39 cellular contexts compared by ENCODE assay signal in genomic region chr7:991729-992444, GRCh38. TPM values are rescaled to one million over a fixed set of nuclear protein-coding genes. Genes with fewer than 3 reads are reported as not detected.
"Had no signal": no experiment of that assay in that cellular context is flagged by ENCODE, and none has a peak within 500 bp of the region (broad histone marks: within the 10 kb centered on the region; RNA-seq: fewer than 3 reads in every experiment).

No MANE protein-coding gene starts in this region.

- ATAC-seq: effector memory CD8-positive, alpha-beta T cell; gastrocnemius medialis; mucosa of descending colon; natural killer cell treated with Interleukin-12 subunit alpha and Interleukin-12 subunit beta and Interleukin-15 and Interleukin-18, amount 100 ng/mL, for 72 hours had no signal

- H3K9me3 Mint-ChIP-seq: activated CD4-positive, alpha-beta memory T cell treated with anti-CD3 and anti-CD28 coated beads for 36 hours; activated CD4-positive, alpha-beta T cell treated with anti-CD3 and anti-CD28 coated beads, Interleukin-2, amount 10 ng/mL, durations not matched to agents 24 days and 14 days; activated naive CD4-positive, alpha-beta T cell treated with anti-CD3 and anti-CD28 coated beads for 36 hours; activated naive CD8-positive, alpha-beta T cell treated with anti-CD3 and anti-CD28 coated beads for 36 hours; activated T-helper 1 cell treated with anti-CD3 and anti-CD28 coated beads, Interleukin-12 subunit alpha, Interleukin-12 subunit beta, Interleukin-2, Interleukin-4 antibody, amounts not matched to agents 30 ng/mL and 10 ng/mL and 1 ng/mL, durations not matched to agents 14 hours and 24 hours and 36 hours; effector memory CD8-positive, alpha-beta T cell; natural killer cell treated with Interleukin-12 subunit alpha and Interleukin-12 subunit beta and Interleukin-15 and Interleukin-18, amount 100 ng/mL, for 72 hours; stimulated activated naive CD8-positive, alpha-beta T cell treated with anti-CD3 and anti-CD28 coated beads, Interleukin-15, Interleukin-2, amounts not matched to agents 100 ng/mL and 50 ng/mL, for 24 hours; type B pancreatic cell had no signal

- H3K27me3 ChIP-seq: brain microvascular endothelial cell, vagina had no signal

- H3K36me3 Mint-ChIP-seq: activated CD4-positive, alpha-beta memory T cell treated with anti-CD3 and anti-CD28 coated beads for 36 hours; activated naive CD8-positive, alpha-beta T cell treated with anti-CD3 and anti-CD28 coated beads for 36 hours; natural killer cell treated with Interleukin-12 subunit alpha and Interleukin-12 subunit beta and Interleukin-15 and Interleukin-18, amount 100 ng/mL, for 72 hours; type B pancreatic cell had no signal

- H3K27ac Mint-ChIP-seq: activated CD4-positive, alpha-beta memory T cell treated with anti-CD3 and anti-CD28 coated beads for 36 hours; activated CD4-positive, alpha-beta T cell treated with anti-CD3 and anti-CD28 coated beads, Interleukin-2, amount 10 ng/mL, durations not matched to agents 24 days and 14 days; activated naive CD4-positive, alpha-beta T cell treated with anti-CD3 and anti-CD28 coated beads for 36 hours; activated naive CD8-positive, alpha-beta T cell treated with anti-CD3 and anti-CD28 coated beads for 36 hours; effector memory CD8-positive, alpha-beta T cell; natural killer cell treated with Interleukin-12 subunit alpha and Interleukin-12 subunit beta and Interleukin-15 and Interleukin-18, amount 100 ng/mL, for 72 hours; stimulated activated naive CD8-positive, alpha-beta T cell treated with anti-CD3 and anti-CD28 coated beads, Interleukin-15, Interleukin-2, amounts not matched to agents 100 ng/mL and 50 ng/mL, for 24 hours; type B pancreatic cell had no signal

- H3K9me3 ChIP-seq: gastrocnemius medialis, left ventricle myocardium inferior, mucosa of descending colon, neutrophil, thoracic aorta, vagina had no signal

- H3K27ac ChIP-seq: brain microvascular endothelial cell, gastrocnemius medialis, left ventricle myocardium inferior, neutrophil, skin epidermis, thoracic aorta, vagina had no signal

- H3K36me3 ChIP-seq: brain microvascular endothelial cell, gastrocnemius medialis, neutrophil had no signal

- H3K4me3 ChIP-seq: gastrocnemius medialis, left ventricle myocardium inferior, lung, mucosa of descending colon, skin epidermis, thoracic aorta, vagina had no signal

- H3K27me3 Mint-ChIP-seq: activated CD4-positive, alpha-beta memory T cell treated with anti-CD3 and anti-CD28 coated beads for 36 hours; activated CD4-positive, alpha-beta T cell treated with anti-CD3 and anti-CD28 coated beads, Interleukin-2, amount 10 ng/mL, durations not matched to agents 24 days and 14 days; activated naive CD8-positive, alpha-beta T cell treated with anti-CD3 and anti-CD28 coated beads for 36 hours; natural killer cell treated with Interleukin-12 subunit alpha and Interleukin-12 subunit beta and Interleukin-15 and Interleukin-18, amount 100 ng/mL, for 72 hours; stimulated activated naive CD8-positive, alpha-beta T cell treated with anti-CD3 and anti-CD28 coated beads, Interleukin-15, Interleukin-2, amounts not matched to agents 100 ng/mL and 50 ng/mL, for 24 hours; type B pancreatic cell had no signal

- DNase-seq: activated CD4-positive, alpha-beta memory T cell treated with anti-CD3 and anti-CD28 coated beads for 36 hours; activated CD4-positive, alpha-beta T cell treated with anti-CD3 and anti-CD28 coated beads, Interleukin-2, amount 10 ng/mL, durations not matched to agents 24 days and 14 days; activated CD4-positive, CD25-positive, alpha-beta regulatory T cell treated with anti-CD3 and anti-CD28 coated beads, Interleukin-2, amount 50 U/mL, for 72 hours; activated CD8-positive, alpha-beta memory T cell treated with anti-CD3 and anti-CD28 coated beads, Interleukin-2, amount 50 U/mL, for 4 hours; activated effector memory CD4-positive, alpha-beta T cell treated with anti-CD3 and anti-CD28 coated beads, Interleukin-2, amount 50 U/mL, for 16 hours; activated naive CD4-positive, alpha-beta T cell treated with anti-CD3 and anti-CD28 coated beads for 36 hours; activated naive CD8-positive, alpha-beta T cell treated with anti-CD3 and anti-CD28 coated beads for 36 hours; activated T-cell treated with anti-CD3 and anti-CD28 coated beads, Interleukin-2, amount 50 U/mL, for 1 hour; amniotic stem cell; brain microvascular endothelial cell; cortex of kidney; effector memory CD8-positive, alpha-beta T cell; erythroblast; gastrocnemius medialis; glutamatergic neuron; islet precursor cell; left ventricle myocardium inferior; mucosa of descending colon; stimulated activated CD4-positive, alpha-beta T cell treated with anti-CD3 and anti-CD28 coated beads, Interleukin-12 subunit alpha, Interleukin-12 subunit beta, amount 100 ng/mL, for 4 hours; stimulated activated CD4-positive, alpha-beta T cell treated with anti-CD3 and anti-CD28 coated beads, Interleukin-4, amount 100 ng/mL, for 1 hour; T1000 had no signal

- H3K4me3 Mint-ChIP-seq: activated CD4-positive, alpha-beta memory T cell treated with anti-CD3 and anti-CD28 coated beads for 36 hours; activated CD4-positive, alpha-beta T cell treated with anti-CD3 and anti-CD28 coated beads, Interleukin-2, amount 10 ng/mL, durations not matched to agents 24 days and 14 days; activated naive CD4-positive, alpha-beta T cell treated with anti-CD3 and anti-CD28 coated beads for 36 hours; activated naive CD8-positive, alpha-beta T cell treated with anti-CD3 and anti-CD28 coated beads for 36 hours; activated T-helper 1 cell treated with anti-CD3 and anti-CD28 coated beads, Interleukin-12 subunit alpha, Interleukin-12 subunit beta, Interleukin-2, Interleukin-4 antibody, amounts not matched to agents 30 ng/mL and 10 ng/mL and 1 ng/mL, durations not matched to agents 14 hours and 24 hours and 36 hours; effector memory CD8-positive, alpha-beta T cell; natural killer cell treated with Interleukin-12 subunit alpha and Interleukin-12 subunit beta and Interleukin-15 and Interleukin-18, amount 100 ng/mL, for 72 hours; stimulated activated naive CD8-positive, alpha-beta T cell treated with anti-CD3 and anti-CD28 coated beads, Interleukin-15, Interleukin-2, amounts not matched to agents 100 ng/mL and 50 ng/mL, for 24 hours; type B pancreatic cell had no signal

- FAIRE-seq: astrocyte had no signal

RNA-seq across cellular contexts. Expression of gene CYP2W1, which starts 8.9 kb away (rescaled TPM):
- total RNA-seq: activated CD4-positive, alpha-beta memory T cell treated with anti-CD3 and anti-CD28 coated beads for 36 hours; activated CD4-positive, alpha-beta T cell treated with anti-CD3 and anti-CD28 coated beads, Interleukin-2, amount 10 ng/mL, durations not matched to agents 24 days and 14 days; activated CD8-positive, alpha-beta memory T cell treated with anti-CD3 and anti-CD28 coated beads for 36 hours; activated naive CD4-positive, alpha-beta T cell treated with anti-CD3 and anti-CD28 coated beads for 36 hours; activated naive CD8-positive, alpha-beta T cell treated with anti-CD3 and anti-CD28 coated beads for 36 hours; activated T-helper 1 cell treated with anti-CD3 and anti-CD28 coated beads, Interleukin-12 subunit alpha, Interleukin-12 subunit beta, Interleukin-2, Interleukin-4 antibody, amounts not matched to agents 30 ng/mL and 10 ng/mL and 1 ng/mL, durations not matched to agents 14 hours and 24 hours and 36 hours; astrocyte; cardiac septum; cerebellum; gastrocnemius medialis; left ventricle myocardium inferior; mesenteric fat pad; myocyte; natural killer cell treated with Interleukin-12 subunit alpha and Interleukin-12 subunit beta and Interleukin-15 and Interleukin-18, amount 100 ng/mL, for 72 hours; osteocyte; posterior vena cava; subcutaneous adipose tissue; thoracic aorta had no signal
